Comparison of ENCODE assay signal across 20 cellular contexts in genomic region chr16:9798474-9798873, GRCh38.
DNase-seq lines count a peak whose midpoint lies in the region; TF ChIP-seq lines count a peak whose summit lies in the region.
"Had no signal": no experiment of that assay in that cellular context is flagged by ENCODE, and none has a peak within 500 bp of the region (broad histone marks: within the 10 kb centered on the region; RNA-seq: fewer than 3 reads in every experiment).

No MANE protein-coding gene starts in this region.

- DNase-seq in NCI-H510A treated with DMSO at 0.1 percent for 48 hours (lab: John Stamatoyannopoulos, UW) = peak; percentile 60
- DNase-seq in NCI-H510A (lab: John Stamatoyannopoulos, UW) = no peak
- peak; percentile 7 for DNase-seq in RPMI7951 (ENCODE audit: low read depth)
- DNase-seq in left ventricle myocardium inferior = no peak
- no peak for DNase-seq in activated CD4-positive, alpha-beta T cell treated with anti-CD3 and anti-CD28 coated beads, Interleukin-2, amount 50 U/mL, for 1 hour
- no peak for DNase-seq in epidermal melanocyte (ENCODE audit: insufficient read length, low spot score)
- no peak for DNase-seq in activated CD4-positive, alpha-beta memory T cell treated with anti-CD3 and anti-CD28 coated beads for 36 hours
- DNase-seq: 8988T, GDM1, GOT3, HCEC 1CT, KG1, NCI-H1694, NCI-H2107, NCI-H748 treated with DMSO at 0.1 percent for 48 hours, PC-9, T-cell had no signal

- peaks cover 8% of the 10 kb centered on the region for H3K9me3 Mint-ChIP-seq in activated CD4-positive, alpha-beta memory T cell treated with anti-CD3 and anti-CD28 coated beads for 36 hours

- no peaks in the 10 kb centered on the region for H3K27me3 Mint-ChIP-seq in activated CD4-positive, alpha-beta memory T cell treated with anti-CD3 and anti-CD28 coated beads for 36 hours

- H3K27ac Mint-ChIP-seq in activated CD4-positive, alpha-beta memory T cell treated with anti-CD3 and anti-CD28 coated beads for 36 hours = no peak overlapping the region
- H3K27ac Mint-ChIP-seq: B cell, T-cell had no signal

- H3K9me3 ChIP-seq in left ventricle myocardium inferior (replicated peaks) = peaks cover 3% of the 10 kb centered on the region

- H3K27ac ChIP-seq in left ventricle myocardium inferior (replicated peaks) = peak overlapping the region; percentile 87
- H3K27ac ChIP-seq: HL-60, PC-9, RWPE1 had no signal

- POLR2A ChIA-PET in activated CD4-positive, alpha-beta memory T cell treated with anti-CD3 and anti-CD28 coated beads for 36 hours (lab: Charles Lee) = no interaction called here

- H3K36me3 ChIP-seq in left ventricle myocardium inferior = no peaks in the 10 kb centered on the region

- no peaks in the 10 kb centered on the region for H3K27me3 ChIP-seq in left ventricle myocardium inferior (ENCODE audit: low read depth)

- H3K4me1 Mint-ChIP-seq in activated CD4-positive, alpha-beta memory T cell treated with anti-CD3 and anti-CD28 coated beads for 36 hours (ENCODE audit: low read depth) = no peaks in the 10 kb centered on the region
- H3K4me1 Mint-ChIP-seq: B cell, T-cell had no signal

- peaks cover 35% of the 10 kb centered on the region for H3K4me1 ChIP-seq in left ventricle myocardium inferior

- intact Hi-C loops in left ventricle myocardium inferior (cut with micrococcal nuclease) = no loop called here
- intact Hi-C loops in activated CD4-positive, alpha-beta memory T cell treated with anti-CD3 and anti-CD28 coated beads for 36 hours (cut with micrococcal nuclease) = no loop called here

- CTCF ChIA-PET in activated CD4-positive, alpha-beta memory T cell treated with anti-CD3 and anti-CD28 coated beads for 36 hours (lab: Charles Lee) = no interaction called here

- H3K36me3 Mint-ChIP-seq in activated CD4-positive, alpha-beta memory T cell treated with anti-CD3 and anti-CD28 coated beads for 36 hours = no peaks in the 10 kb centered on the region
- H3K36me3 Mint-ChIP-seq: T-cell had no signal

- no peak overlapping the region for H3K4me3 Mint-ChIP-seq in activated CD4-positive, alpha-beta memory T cell treated with anti-CD3 and anti-CD28 coated beads for 36 hours
- H3K4me3 Mint-ChIP-seq: B cell, T-cell had no signal

- no peak for TF ChIP-seq CTCF in left ventricle myocardium inferior (IDR thresholded peaks at IDR 0.05; ENCODE audit: borderline replicate concordance)

- peak overlapping the region; percentile 35 for H3K4me3 ChIP-seq in left ventricle myocardium inferior
- H3K4me3 ChIP-seq: PC-9 had no signal

Comparison
In these comparisons a context has a peak if more than half of its experiments do, and no peak if none do; other contexts are left out.
1. DNase-seq: peak in NCI-H510A treated with DMSO at 0.1 percent for 48 hours (single experiment) and RPMI7951 (single experiment); none in NCI-H510A (single experiment), left ventricle myocardium inferior (single experiment), activated CD4-positive, alpha-beta T cell treated with anti-CD3 and anti-CD28 coated beads, Interleukin-2, amount 50 U/mL, for 1 hour (single experiment), epidermal melanocyte (single experiment) and activated CD4-positive, alpha-beta memory T cell treated with anti-CD3 and anti-CD28 coated beads for 36 hours (single experiment).